10 cellular contexts compared by ENCODE assay signal in genomic region chr19:18108897-18109296, GRCh38. TPM values are rescaled to one million over a fixed set of nuclear protein-coding genes. Genes with fewer than 3 reads are reported as not detected.
DNase-seq lines count a peak whose midpoint lies in the region; ATAC-seq and TF ChIP-seq lines count a peak whose summit lies in the region.
"Had no signal": no experiment of that assay in that cellular context is flagged by ENCODE, and none has a peak within 500 bp of the region (broad histone marks: within the 10 kb centered on the region; RNA-seq: fewer than 3 reads in every experiment).

No MANE protein-coding gene starts in this region.

- no peaks in the 10 kb centered on the region for H3K36me3 ChIP-seq in upper lobe of right lung
- H3K36me3 ChIP-seq: SJSA1 had no signal

- H3K4me1 ChIP-seq in upper lobe of right lung, result peaks cover 26% of the 10 kb centered on the region

- H3K4me3 ChIP-seq in upper lobe of right lung, result no peak overlapping the region

- no peaks in the 10 kb centered on the region for H3K9me3 ChIP-seq in upper lobe of right lung
- H3K9me3 ChIP-seq: SJSA1 had no signal

- no peaks in the 10 kb centered on the region for H3K36me3 Mint-ChIP-seq in activated naive CD4-positive, alpha-beta T cell treated with anti-CD3 and anti-CD28 coated beads, Interleukin-2, amount 10 ng/mL, durations not matched to agents 7 days and 5 days
- H3K36me3 Mint-ChIP-seq in mesothelial cell of epicardium, result no peaks in the 10 kb centered on the region

- DNase-seq in activated naive CD4-positive, alpha-beta T cell treated with anti-CD3 and anti-CD28 coated beads, Interleukin-2, amount 10 ng/mL, durations not matched to agents 7 days and 5 days, result no peak
- DNase-seq in activated naive CD4-positive, alpha-beta T cell treated with anti-CD3 and anti-CD28 coated beads, Interleukin-2, amount 50 U/mL, for 16 hours, result no peak
- DNase-seq in mesothelial cell of epicardium (ENCODE audit: low spot score in 2 of 2, unreplicated experiment in 2 of 2) (no peak), upper lobe of right lung (no peak), ecto neural progenitor cell (ENCODE audit: low spot score) (no peak), NK-92 (lab: John Stamatoyannopoulos, UW; ENCODE audit: unreplicated experiment) (no peak)
- DNase-seq: KBM-7 had no signal

- CTCF ChIA-PET in activated naive CD4-positive, alpha-beta T cell treated with anti-CD3 and anti-CD28 coated beads, Interleukin-2, amount 10 ng/mL, durations not matched to agents 7 days and 5 days (lab: Charles Lee), result interaction anchor here (1.2 to 1.4 kb wide), 2 partner anchors 38 to 53 kb away, joined by 3 read pairs; no protein-coding TSS in a partner anchor

- H3K27me3 Mint-ChIP-seq in activated naive CD4-positive, alpha-beta T cell treated with anti-CD3 and anti-CD28 coated beads, Interleukin-2, amount 10 ng/mL, durations not matched to agents 7 days and 5 days, result peaks cover 17% of the 10 kb centered on the region
- peaks cover 14% of the 10 kb centered on the region for H3K27me3 Mint-ChIP-seq in mesothelial cell of epicardium (ENCODE audit: low read depth)

- no peaks in the 10 kb centered on the region for H3K9me3 Mint-ChIP-seq in activated naive CD4-positive, alpha-beta T cell treated with anti-CD3 and anti-CD28 coated beads, Interleukin-2, amount 10 ng/mL, durations not matched to agents 7 days and 5 days
- no peaks in the 10 kb centered on the region for H3K9me3 Mint-ChIP-seq in mesothelial cell of epicardium

- H3K27ac ChIP-seq in angular gyrus (ENCODE audit: low read depth, low read length), result peak overlapping the region; percentile 75
- H3K27ac ChIP-seq in upper lobe of right lung, result peak overlapping the region; percentile 70
- H3K27ac ChIP-seq: SJSA1 had no signal

- H3K27me3 ChIP-seq in upper lobe of right lung, result no peaks in the 10 kb centered on the region
- H3K27me3 ChIP-seq: SJSA1 had no signal

- peaks cover 34% of the 10 kb centered on the region for H3K4me1 Mint-ChIP-seq in activated naive CD4-positive, alpha-beta T cell treated with anti-CD3 and anti-CD28 coated beads, Interleukin-2, amount 10 ng/mL, durations not matched to agents 7 days and 5 days
- peaks cover 4% of the 10 kb centered on the region for H3K4me1 Mint-ChIP-seq in mesothelial cell of epicardium

- H3K27ac Mint-ChIP-seq in activated naive CD4-positive, alpha-beta T cell treated with anti-CD3 and anti-CD28 coated beads, Interleukin-2, amount 10 ng/mL, durations not matched to agents 7 days and 5 days, result peak overlapping the region; percentile 74
- peak overlapping the region; percentile 54 for H3K27ac Mint-ChIP-seq in mesothelial cell of epicardium

- H3K4me3 Mint-ChIP-seq in activated naive CD4-positive, alpha-beta T cell treated with anti-CD3 and anti-CD28 coated beads, Interleukin-2, amount 10 ng/mL, durations not matched to agents 7 days and 5 days, result peak overlapping the region; percentile 70
- H3K4me3 Mint-ChIP-seq in mesothelial cell of epicardium, result peak overlapping the region; percentile 69

- no peak for TF ChIP-seq CTCF in mesothelial cell of epicardium (IDR thresholded peaks at IDR 0.05; ENCODE audit: unreplicated experiment)
- TF ChIP-seq CTCF in upper lobe of right lung (IDR thresholded peaks at IDR 0.05), result no peak

- intact Hi-C loops in upper lobe of right lung (cut with DNase I), result no loop called here

- ATAC-seq in upper lobe of right lung (no peak), GM21528 (IDR thresholded peaks at IDR 0.05; ENCODE audit: low FRiP score, unreplicated experiment) (no peak)

RNA-seq across cellular contexts. Expression of gene MAST3, which starts 11.3 kb away (rescaled TPM):
- total RNA-seq in mesothelial cell of epicardium (15.0 to 17.0 TPM (median 16.0 TPM) in 3 replicates), upper lobe of right lung (23.1 TPM)

RNA-seq across cellular contexts. Expression of gene IL12RB1, which starts 22.2 kb away (rescaled TPM):
- total RNA-seq in mesothelial cell of epicardium (not detected in 3 replicates), upper lobe of right lung (6.2 TPM)

RNA-seq across cellular contexts. Expression of gene PIK3R2, which starts 44.1 kb away (rescaled TPM):
- 90.4 to 95.5 TPM (median 94.7 TPM) in 3 replicates for total RNA-seq in mesothelial cell of epicardium
- 24.2 TPM for total RNA-seq in upper lobe of right lung
